Comparison of ENCODE assay signal across 1 cellular context in the genomic region with DNA sequence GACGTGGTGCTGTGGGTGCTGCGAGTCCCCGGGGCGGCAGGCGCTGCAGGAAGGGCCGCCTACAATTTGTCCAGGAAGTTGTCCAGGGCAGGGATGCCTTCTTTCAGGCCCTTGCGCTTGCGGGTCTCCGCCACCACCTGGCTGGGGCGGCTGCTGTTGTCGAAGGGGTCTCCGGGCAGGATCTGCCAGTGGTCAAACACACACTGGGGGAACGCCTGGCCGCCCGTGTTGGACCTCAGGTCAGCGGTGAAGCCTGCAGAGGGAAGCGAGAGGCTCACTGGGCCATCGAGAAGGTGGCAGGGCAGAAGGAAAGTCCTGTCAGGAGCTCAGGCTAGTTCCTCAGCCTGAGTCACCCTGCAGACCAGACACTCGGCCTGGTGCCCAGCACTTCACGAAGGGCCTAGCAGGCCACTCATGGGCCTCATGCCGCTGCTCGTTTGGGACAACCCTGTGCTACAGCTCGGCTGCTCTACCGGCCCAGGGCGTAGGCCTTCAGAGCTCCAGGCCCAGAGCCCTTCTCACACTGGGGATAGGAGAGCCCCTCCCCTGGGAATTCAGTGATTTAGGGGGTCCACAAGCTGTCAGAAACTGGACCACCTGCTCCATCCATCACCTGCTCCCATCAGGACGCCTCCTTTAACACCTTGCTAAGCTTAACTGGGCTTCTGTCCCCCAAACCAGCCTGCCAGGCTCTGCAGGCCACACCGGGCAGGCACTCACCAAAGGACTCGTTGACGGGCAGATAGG.
TF ChIP-seq lines count a peak whose summit lies in the region.

No MANE protein-coding gene starts in this region.

TF ChIP-seq in K562, 482 proteins besides CTCF, POLR2A, EP300 and RAD21 (continued from another document and continues in another):
- TF ChIP-seq, protein P1, sequence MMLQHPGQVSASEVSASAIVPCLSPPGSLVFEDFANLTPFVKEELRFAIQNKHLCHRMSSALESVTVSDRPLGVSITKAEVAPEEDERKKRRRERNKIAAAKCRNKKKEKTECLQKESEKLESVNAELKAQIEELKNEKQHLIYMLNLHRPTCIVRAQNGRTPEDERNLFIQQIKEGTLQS (IDR thresholded peaks at IDR 0.05): no peak
- TF ChIP-seq, protein P1 (CRISPR knock-in tag; conservative IDR thresholded peaks at IDR 0.05): 0 out of 2 replicates have a peak, but pooled peaks have one; percentile 71
- TF ChIP-seq RBFOX2 (IDR thresholded peaks at IDR 0.05; ENCODE audit: low read depth, low read length) (peak; percentile 64), PPARD (CRISPR knock-in tag; IDR thresholded peaks at IDR 0.05) (no peak), TCF7 (IDR thresholded peaks at IDR 0.05; ENCODE audit: borderline replicate concordance) (no peak), CEBPB (tag; IDR thresholded peaks at IDR 0.05) (no peak), SMARCC2 (IDR thresholded peaks at IDR 0.05; ENCODE audit: low read depth) (no peak), ZNF165 (CRISPR knock-in tag; IDR thresholded peaks at IDR 0.05; ENCODE audit: borderline replicate concordance) (no peak), C11orf30 (IDR thresholded peaks at IDR 0.05; ENCODE audit: low read depth) (no peak), PCBP1 (IDR thresholded peaks at IDR 0.05; ENCODE audit: low read depth, low read length, poor library complexity, severe bottlenecking) (peak; percentile 19), RBM22 (IDR thresholded peaks at IDR 0.05; ENCODE audit: low read depth, low read length, poor library complexity, severe bottlenecking) (peak; percentile 97), PML (IDR thresholded peaks at IDR 0.05; ENCODE audit: low read length) (0 out of 2 replicates have a peak, but pooled peaks have one; percentile 19), KDM4B (IDR thresholded peaks at IDR 0.05; ENCODE audit: borderline replicate concordance in 2 of 2, low read depth in 1 of 2) (no peak), POLR2G (IDR thresholded peaks at IDR 0.05; ENCODE audit: low read depth, low read length) (peak; percentile 77), MTF1 (CRISPR knock-in tag; IDR thresholded peaks at IDR 0.05; ENCODE audit: borderline replicate concordance) (no peak), ZNF232 (CRISPR knock-in tag; IDR thresholded peaks at IDR 0.05) (no peak), MIER1 (IDR thresholded peaks at IDR 0.05; ENCODE audit: low read depth) (no peak), POLR2AphosphoS5 (IDR thresholded peaks at IDR 0.05; ENCODE audit: control insufficient read depth, insufficient read depth, low read depth, low read length) (peak; percentile 66), ZNF174 (CRISPR knock-in tag; IDR thresholded peaks at IDR 0.05) (no peak)
- TF ChIP-seq, protein P2, sequence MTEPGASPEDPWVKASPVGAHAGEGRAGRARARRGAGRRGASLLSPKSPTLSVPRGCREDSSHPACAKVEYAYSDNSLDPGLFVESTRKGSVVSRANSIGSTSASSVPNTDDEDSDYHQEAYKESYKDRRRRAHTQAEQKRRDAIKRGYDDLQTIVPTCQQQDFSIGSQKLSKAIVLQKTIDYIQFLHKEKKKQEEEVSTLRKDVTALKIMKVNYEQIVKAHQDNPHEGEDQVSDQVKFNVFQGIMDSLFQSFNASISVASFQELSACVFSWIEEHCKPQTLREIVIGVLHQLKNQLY (CRISPR knock-in tag; conservative IDR thresholded peaks at IDR 0.05): 0 out of 4 replicates have a peak, but pooled peaks of 1 of the 2 experiments have one; percentile 28
- TF ChIP-seq, protein P3, sequence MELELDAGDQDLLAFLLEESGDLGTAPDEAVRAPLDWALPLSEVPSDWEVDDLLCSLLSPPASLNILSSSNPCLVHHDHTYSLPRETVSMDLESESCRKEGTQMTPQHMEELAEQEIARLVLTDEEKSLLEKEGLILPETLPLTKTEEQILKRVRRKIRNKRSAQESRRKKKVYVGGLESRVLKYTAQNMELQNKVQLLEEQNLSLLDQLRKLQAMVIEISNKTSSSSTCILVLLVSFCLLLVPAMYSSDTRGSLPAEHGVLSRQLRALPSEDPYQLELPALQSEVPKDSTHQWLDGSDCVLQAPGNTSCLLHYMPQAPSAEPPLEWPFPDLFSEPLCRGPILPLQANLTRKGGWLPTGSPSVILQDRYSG (tag; conservative IDR thresholded peaks at IDR 0.05; ENCODE audit: low read depth): no peak
- TF ChIP-seq, protein P4, sequence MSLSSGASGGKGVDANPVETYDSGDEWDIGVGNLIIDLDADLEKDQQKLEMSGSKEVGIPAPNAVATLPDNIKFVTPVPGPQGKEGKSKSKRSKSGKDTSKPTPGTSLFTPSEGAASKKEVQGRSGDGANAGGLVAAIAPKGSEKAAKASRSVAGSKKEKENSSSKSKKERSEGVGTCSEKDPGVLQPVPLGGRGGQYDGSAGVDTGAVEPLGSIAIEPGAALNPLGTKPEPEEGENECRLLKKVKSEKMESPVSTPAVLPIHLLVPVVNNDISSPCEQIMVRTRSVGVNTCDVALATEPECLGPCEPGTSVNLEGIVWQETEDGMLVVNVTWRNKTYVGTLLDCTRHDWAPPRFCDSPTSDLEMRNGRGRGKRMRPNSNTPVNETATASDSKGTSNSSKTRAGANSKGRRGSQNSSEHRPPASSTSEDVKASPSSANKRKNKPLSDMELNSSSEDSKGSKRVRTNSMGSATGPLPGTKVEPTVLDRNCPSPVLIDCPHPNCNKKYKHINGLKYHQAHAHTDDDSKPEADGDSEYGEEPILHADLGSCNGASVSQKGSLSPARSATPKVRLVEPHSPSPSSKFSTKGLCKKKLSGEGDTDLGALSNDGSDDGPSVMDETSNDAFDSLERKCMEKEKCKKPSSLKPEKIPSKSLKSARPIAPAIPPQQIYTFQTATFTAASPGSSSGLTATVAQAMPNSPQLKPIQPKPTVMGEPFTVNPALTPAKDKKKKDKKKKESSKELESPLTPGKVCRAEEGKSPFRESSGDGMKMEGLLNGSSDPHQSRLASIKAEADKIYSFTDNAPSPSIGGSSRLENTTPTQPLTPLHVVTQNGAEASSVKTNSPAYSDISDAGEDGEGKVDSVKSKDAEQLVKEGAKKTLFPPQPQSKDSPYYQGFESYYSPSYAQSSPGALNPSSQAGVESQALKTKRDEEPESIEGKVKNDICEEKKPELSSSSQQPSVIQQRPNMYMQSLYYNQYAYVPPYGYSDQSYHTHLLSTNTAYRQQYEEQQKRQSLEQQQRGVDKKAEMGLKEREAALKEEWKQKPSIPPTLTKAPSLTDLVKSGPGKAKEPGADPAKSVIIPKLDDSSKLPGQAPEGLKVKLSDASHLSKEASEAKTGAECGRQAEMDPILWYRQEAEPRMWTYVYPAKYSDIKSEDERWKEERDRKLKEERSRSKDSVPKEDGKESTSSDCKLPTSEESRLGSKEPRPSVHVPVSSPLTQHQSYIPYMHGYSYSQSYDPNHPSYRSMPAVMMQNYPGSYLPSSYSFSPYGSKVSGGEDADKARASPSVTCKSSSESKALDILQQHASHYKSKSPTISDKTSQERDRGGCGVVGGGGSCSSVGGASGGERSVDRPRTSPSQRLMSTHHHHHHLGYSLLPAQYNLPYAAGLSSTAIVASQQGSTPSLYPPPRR (CRISPR knock-in tag; IDR thresholded peaks at IDR 0.05; ENCODE audit: borderline replicate concordance): no peak
- TF ChIP-seq, protein P5, sequence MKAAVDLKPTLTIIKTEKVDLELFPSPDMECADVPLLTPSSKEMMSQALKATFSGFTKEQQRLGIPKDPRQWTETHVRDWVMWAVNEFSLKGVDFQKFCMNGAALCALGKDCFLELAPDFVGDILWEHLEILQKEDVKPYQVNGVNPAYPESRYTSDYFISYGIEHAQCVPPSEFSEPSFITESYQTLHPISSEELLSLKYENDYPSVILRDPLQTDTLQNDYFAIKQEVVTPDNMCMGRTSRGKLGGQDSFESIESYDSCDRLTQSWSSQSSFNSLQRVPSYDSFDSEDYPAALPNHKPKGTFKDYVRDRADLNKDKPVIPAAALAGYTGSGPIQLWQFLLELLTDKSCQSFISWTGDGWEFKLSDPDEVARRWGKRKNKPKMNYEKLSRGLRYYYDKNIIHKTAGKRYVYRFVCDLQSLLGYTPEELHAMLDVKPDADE (conservative IDR thresholded peaks at IDR 0.05; ENCODE audit: control insufficient read depth, low read depth, low read length): 0 out of 2 replicates have a peak, but pooled peaks have one; percentile 5
- TF ChIP-seq, protein P6, sequence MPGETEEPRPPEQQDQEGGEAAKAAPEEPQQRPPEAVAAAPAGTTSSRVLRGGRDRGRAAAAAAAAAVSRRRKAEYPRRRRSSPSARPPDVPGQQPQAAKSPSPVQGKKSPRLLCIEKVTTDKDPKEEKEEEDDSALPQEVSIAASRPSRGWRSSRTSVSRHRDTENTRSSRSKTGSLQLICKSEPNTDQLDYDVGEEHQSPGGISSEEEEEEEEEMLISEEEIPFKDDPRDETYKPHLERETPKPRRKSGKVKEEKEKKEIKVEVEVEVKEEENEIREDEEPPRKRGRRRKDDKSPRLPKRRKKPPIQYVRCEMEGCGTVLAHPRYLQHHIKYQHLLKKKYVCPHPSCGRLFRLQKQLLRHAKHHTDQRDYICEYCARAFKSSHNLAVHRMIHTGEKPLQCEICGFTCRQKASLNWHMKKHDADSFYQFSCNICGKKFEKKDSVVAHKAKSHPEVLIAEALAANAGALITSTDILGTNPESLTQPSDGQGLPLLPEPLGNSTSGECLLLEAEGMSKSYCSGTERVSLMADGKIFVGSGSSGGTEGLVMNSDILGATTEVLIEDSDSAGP (CRISPR knock-in tag; IDR thresholded peaks at IDR 0.05): no peak
- TF ChIP-seq, protein P7, sequence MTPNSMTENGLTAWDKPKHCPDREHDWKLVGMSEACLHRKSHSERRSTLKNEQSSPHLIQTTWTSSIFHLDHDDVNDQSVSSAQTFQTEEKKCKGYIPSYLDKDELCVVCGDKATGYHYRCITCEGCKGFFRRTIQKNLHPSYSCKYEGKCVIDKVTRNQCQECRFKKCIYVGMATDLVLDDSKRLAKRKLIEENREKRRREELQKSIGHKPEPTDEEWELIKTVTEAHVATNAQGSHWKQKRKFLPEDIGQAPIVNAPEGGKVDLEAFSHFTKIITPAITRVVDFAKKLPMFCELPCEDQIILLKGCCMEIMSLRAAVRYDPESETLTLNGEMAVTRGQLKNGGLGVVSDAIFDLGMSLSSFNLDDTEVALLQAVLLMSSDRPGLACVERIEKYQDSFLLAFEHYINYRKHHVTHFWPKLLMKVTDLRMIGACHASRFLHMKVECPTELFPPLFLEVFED (CRISPR knock-in tag; conservative IDR thresholded peaks at IDR 0.05): peak; percentile 44; the same call in 1 of the 2 replicates
- TF ChIP-seq, protein P8, sequence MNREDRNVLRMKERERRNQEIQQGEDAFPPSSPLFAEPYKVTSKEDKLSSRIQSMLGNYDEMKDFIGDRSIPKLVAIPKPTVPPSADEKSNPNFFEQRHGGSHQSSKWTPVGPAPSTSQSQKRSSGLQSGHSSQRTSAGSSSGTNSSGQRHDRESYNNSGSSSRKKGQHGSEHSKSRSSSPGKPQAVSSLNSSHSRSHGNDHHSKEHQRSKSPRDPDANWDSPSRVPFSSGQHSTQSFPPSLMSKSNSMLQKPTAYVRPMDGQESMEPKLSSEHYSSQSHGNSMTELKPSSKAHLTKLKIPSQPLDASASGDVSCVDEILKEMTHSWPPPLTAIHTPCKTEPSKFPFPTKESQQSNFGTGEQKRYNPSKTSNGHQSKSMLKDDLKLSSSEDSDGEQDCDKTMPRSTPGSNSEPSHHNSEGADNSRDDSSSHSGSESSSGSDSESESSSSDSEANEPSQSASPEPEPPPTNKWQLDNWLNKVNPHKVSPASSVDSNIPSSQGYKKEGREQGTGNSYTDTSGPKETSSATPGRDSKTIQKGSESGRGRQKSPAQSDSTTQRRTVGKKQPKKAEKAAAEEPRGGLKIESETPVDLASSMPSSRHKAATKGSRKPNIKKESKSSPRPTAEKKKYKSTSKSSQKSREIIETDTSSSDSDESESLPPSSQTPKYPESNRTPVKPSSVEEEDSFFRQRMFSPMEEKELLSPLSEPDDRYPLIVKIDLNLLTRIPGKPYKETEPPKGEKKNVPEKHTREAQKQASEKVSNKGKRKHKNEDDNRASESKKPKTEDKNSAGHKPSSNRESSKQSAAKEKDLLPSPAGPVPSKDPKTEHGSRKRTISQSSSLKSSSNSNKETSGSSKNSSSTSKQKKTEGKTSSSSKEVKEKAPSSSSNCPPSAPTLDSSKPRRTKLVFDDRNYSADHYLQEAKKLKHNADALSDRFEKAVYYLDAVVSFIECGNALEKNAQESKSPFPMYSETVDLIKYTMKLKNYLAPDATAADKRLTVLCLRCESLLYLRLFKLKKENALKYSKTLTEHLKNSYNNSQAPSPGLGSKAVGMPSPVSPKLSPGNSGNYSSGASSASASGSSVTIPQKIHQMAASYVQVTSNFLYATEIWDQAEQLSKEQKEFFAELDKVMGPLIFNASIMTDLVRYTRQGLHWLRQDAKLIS (CRISPR knock-in tag; IDR thresholded peaks at IDR 0.05): peak; percentile 38; the same call in 1 of the 2 replicates
- TF ChIP-seq, protein P9, sequence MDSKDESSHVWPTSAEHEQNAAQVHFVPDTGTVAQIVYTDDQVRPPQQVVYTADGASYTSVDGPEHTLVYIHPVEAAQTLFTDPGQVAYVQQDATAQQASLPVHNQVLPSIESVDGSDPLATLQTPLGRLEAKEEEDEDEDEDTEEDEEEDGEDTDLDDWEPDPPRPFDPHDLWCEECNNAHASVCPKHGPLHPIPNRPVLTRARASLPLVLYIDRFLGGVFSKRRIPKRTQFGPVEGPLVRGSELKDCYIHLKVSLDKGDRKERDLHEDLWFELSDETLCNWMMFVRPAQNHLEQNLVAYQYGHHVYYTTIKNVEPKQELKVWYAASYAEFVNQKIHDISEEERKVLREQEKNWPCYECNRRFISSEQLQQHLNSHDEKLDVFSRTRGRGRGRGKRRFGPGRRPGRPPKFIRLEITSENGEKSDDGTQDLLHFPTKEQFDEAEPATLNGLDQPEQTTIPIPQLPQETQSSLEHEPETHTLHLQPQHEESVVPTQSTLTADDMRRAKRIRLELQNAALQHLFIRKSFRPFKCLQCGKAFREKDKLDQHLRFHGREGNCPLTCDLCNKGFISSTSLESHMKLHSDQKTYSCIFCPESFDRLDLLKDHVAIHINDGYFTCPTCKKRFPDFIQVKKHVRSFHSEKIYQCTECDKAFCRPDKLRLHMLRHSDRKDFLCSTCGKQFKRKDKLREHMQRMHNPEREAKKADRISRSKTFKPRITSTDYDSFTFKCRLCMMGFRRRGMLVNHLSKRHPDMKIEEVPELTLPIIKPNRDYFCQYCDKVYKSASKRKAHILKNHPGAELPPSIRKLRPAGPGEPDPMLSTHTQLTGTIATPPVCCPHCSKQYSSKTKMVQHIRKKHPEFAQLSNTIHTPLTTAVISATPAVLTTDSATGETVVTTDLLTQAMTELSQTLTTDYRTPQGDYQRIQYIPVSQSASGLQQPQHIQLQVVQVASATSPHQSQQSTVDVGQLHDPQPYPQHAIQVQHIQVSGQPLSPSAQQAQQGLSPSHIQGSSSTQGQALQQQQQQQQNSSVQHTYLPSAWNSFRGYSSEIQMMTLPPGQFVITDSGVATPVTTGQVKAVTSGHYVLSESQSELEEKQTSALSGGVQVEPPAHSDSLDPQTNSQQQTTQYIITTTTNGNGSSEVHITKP (IDR thresholded peaks at IDR 0.05; ENCODE audit: partially characterized antibody): no peak
- TF ChIP-seq, protein P10, sequence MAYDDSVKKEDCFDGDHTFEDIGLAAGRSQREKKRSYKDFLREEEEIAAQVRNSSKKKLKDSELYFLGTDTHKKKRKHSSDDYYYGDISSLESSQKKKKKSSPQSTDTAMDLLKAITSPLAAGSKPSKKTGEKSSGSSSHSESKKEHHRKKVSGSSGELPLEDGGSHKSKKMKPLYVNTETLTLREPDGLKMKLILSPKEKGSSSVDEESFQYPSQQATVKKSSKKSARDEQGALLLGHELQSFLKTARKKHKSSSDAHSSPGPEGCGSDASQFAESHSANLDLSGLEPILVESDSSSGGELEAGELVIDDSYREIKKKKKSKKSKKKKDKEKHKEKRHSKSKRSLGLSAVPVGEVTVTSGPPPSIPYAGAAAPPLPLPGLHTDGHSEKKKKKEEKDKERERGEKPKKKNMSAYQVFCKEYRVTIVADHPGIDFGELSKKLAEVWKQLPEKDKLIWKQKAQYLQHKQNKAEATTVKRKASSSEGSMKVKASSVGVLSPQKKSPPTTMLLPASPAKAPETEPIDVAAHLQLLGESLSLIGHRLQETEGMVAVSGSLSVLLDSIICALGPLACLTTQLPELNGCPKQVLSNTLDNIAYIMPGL (CRISPR knock-in tag; IDR thresholded peaks at IDR 0.05): peak; percentile 65
